8 cellular contexts compared by ENCODE assay signal in the genomic region with DNA sequence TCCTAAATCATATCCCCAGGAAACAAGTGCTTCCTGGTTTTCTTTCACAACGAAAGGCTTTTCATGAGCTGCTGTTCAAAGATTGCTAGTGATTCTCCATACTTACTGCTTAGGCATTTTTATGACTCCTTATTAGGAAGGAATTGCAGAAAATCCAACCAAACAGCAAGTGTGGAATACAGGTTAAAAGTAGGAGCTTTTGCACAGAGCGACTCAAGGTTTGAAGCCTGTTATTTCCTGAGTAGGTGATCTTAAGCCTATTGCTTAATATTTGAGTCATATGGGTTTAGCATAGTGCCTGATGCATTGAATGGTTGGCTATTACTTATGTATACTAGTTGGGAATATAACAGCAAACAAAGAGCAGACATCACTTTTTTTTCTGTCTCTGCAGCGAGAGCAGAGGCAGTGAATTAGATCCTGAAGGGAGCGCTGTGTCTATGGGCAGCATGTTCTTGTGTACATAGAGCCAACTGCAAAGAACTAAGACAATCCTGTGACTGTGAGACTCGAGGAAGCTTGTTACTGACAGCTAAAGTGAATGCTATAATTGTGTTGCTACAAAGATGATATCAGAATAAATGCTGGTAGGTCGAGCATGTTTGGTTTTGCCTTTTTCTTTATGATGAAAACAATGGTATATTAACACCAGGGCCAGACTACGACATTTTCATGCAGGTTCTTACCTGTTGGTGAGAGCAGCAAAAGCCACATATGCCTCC. TPM values are rescaled to one million over a fixed set of nuclear protein-coding genes. Genes with fewer than 3 reads are reported as not detected.
DNase-seq lines count a peak whose midpoint lies in the region; ATAC-seq, FAIRE-seq and TF ChIP-seq lines count a peak whose summit lies in the region.

No MANE protein-coding gene starts in this region.

- H3K4me3 ChIP-seq in epithelial cell of esophagus (ENCODE audit: low read length) (peak overlapping the region; percentile 23), prostate gland (no peak overlapping the region)

- no peaks in the 10 kb centered on the region for H3K27me3 ChIP-seq in prostate gland (replicated peaks; ENCODE audit: insufficient read depth)

- H3K27ac ChIP-seq in prostate gland = peak overlapping the region; percentile 55 to 71

- H3K9me3 ChIP-seq in prostate gland = no peaks in the 10 kb centered on the region

- 27% methylated on average over 7 of the region's 7 CpGs for WGBS in prostate gland

- H3K36me3 ChIP-seq in prostate gland = no peaks in the 10 kb centered on the region

- ATAC-seq in GM19328 (IDR thresholded peaks at IDR 0.05; ENCODE audit: unreplicated experiment) = no peak
- ATAC-seq in stimulated activated naive CD8-positive, alpha-beta T cell treated with anti-CD3 and anti-CD28 coated beads, Interleukin-15, Interleukin-2, amounts not matched to agents 100 U/mL and 50 U/mL, for 24 hours = no peak

- H3K4me1 ChIP-seq in prostate gland (replicated peaks) = peaks cover 20% of the 10 kb centered on the region

- FAIRE-seq in RCC 7860 (lab: Jason Lieb, UNC) = no peak

- intact Hi-C loops in prostate gland (cut with DNase I) = no loop called here

- DNase-seq in ELR (ENCODE audit: low read depth) (peak; percentile 81), NCI-H526 treated with DMSO at 0.1 percent for 48 hours (lab: John Stamatoyannopoulos, UW) (peak; percentile 83), epithelial cell of esophagus (ENCODE audit: low read depth) (peak; percentile 78), prostate gland (ENCODE audit: low spot score) (peak; percentile 62), RCC 7860 (ENCODE audit: low spot score) (no peak), activated gamma-delta T cell (lab: John Stamatoyannopoulos, UW) (no peak)
- DNase-seq in stimulated activated naive CD8-positive, alpha-beta T cell treated with anti-CD3 and anti-CD28 coated beads, Interleukin-15, Interleukin-2, amounts not matched to agents 100 U/mL and 50 U/mL, for 24 hours = no peak

- no peak for TF ChIP-seq POLR2A in prostate gland (IDR thresholded peaks at IDR 0.05)

- TF ChIP-seq CTCF in epithelial cell of esophagus (IDR thresholded peaks at IDR 0.05; ENCODE audit: insufficient read depth, low read depth, low read length, missing control alignments) = peak; percentile 41
- peak in 3 of 4 experiments; percentile 33 to 49 (median 41) for TF ChIP-seq CTCF in prostate gland (IDR thresholded peaks at IDR 0.05)

RNA-seq across cellular contexts. Expression of a gene that starts 6.3 kb away (rescaled TPM):
- total RNA-seq in prostate gland = 100 to 1,000 TPM in 1 of 2 donors, 10 to 100 TPM in 1; 92.0 to 142 TPM

RNA-seq across cellular contexts. Expression of a gene that starts 37.7 kb away (rescaled TPM):
- 1 to 10 TPM; 4.3 to 4.9 TPM for total RNA-seq in prostate gland

Comparison
In these comparisons a context has a peak if more than half of its experiments do, and no peak if none do; other contexts are left out.
1. DNase-seq: peak in ELR (single experiment), NCI-H526 treated with DMSO at 0.1 percent for 48 hours (single experiment), epithelial cell of esophagus (single experiment) and prostate gland (single experiment); none in RCC 7860 (single experiment), stimulated activated naive CD8-positive, alpha-beta T cell treated with anti-CD3 and anti-CD28 coated beads, Interleukin-15, Interleukin-2, amounts not matched to agents 100 U/mL and 50 U/mL, for 24 hours (single experiment) and activated gamma-delta T cell (single experiment).